In the genomic region with DNA sequence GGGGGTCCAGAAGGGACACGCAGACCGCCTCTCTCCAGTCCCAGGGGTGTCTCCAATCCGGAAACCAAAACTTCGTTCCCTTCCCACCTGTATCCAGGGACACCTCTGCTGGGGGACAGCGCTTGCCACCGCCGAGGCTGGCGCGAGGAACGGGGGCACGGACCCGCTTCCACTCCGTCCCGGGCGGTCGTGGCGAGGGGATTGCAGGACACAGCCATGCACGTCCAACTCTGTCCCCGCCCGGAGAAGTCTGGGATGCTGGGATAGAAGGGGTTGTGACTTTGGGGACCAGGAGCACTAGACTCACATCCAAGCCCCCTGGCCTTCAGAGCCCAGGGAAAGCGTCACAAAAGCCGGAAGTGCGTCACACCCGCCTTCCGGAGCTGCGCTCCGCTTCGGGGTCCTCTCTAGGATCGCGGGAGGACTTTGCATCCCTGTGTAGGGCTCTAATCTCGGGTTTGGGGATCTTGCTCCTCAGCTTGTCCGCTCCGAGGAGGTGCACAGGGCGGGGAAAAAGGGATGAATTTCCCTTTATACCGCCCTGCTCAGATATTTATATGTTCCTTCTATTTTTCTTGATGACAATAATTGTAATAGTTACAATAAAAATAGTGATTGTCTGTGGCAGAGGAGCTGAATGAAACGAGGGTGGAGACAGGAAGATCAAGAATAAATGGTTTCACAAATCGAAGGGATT, we compare ENCODE assay signal across 1 cellular context.
TF ChIP-seq lines count a peak whose summit lies in the region.

TSS of gene FAM200A (minus strand) at position 348 of the 697 bp plus-strand sequence. CDS start 3,707 bp downstream, outside the sequence.

TF ChIP-seq in HepG2, 621 proteins besides CTCF, POLR2A, EP300 and RAD21 (continued from another document and continues in another):
- TF ChIP-seq DR1 (CRISPR knock-in tag; IDR thresholded peaks at IDR 0.05) (0 out of 2 replicates have a peak, but pooled peaks have one; percentile 47), ZNF225 (CRISPR knock-in tag; IDR thresholded peaks at IDR 0.05) (peak; percentile 84), SOX13 (IDR thresholded peaks at IDR 0.05) (peak; percentile 23; the same call in 1 of the 2 replicates), SOX13 (CRISPR knock-in tag; conservative IDR thresholded peaks at IDR 0.05 in 1 of 2, IDR thresholded peaks at IDR 0.05 in 1 of 2) (peak in 1 of 2 experiments; percentile 58; a peak in 1 of 4 replicates), NR2C2 (CRISPR knock-in tag; IDR thresholded peaks at IDR 0.05; ENCODE audit: borderline replicate concordance) (peak; percentile 22; the same call in 1 of the 2 replicates), KAT2B (IDR thresholded peaks at IDR 0.05; ENCODE audit: borderline replicate concordance, low read depth, low read length) (no peak), MXD4 (CRISPR knock-in tag; IDR thresholded peaks at IDR 0.05) (peak; percentile 51; the same call in 1 of the 2 replicates), ZKSCAN5 (CRISPR knock-in tag; IDR thresholded peaks at IDR 0.05) (no peak), ZBTB4 (CRISPR knock-in tag; IDR thresholded peaks at IDR 0.05; ENCODE audit: borderline replicate concordance) (0 out of 2 replicates have a peak, but pooled peaks have one; percentile 43), ZNF776 (CRISPR knock-in tag; IDR thresholded peaks at IDR 0.05) (0 out of 2 replicates have a peak, but pooled peaks have one; percentile 11), KDM1A (CRISPR knock-in tag; IDR thresholded peaks at IDR 0.05) (peak; percentile 32; the same call in 1 of the 2 replicates), ZZZ3 (CRISPR knock-in tag; IDR thresholded peaks at IDR 0.05; ENCODE audit: borderline replicate concordance) (peak; percentile 78; the same call in 1 of the 2 replicates), PHF20 (CRISPR knock-in tag; IDR thresholded peaks at IDR 0.05) (peak; percentile 95), UBTF (CRISPR knock-in tag; IDR thresholded peaks at IDR 0.05) (peak; percentile 69), NRL (CRISPR knock-in tag; IDR thresholded peaks at IDR 0.05; ENCODE audit: borderline replicate concordance) (peak; percentile 78; the same call in 1 of the 2 replicates), SAP130 (CRISPR knock-in tag; IDR thresholded peaks at IDR 0.05; ENCODE audit: low read depth) (peak; percentile 93), PRDM4 (CRISPR knock-in tag; IDR thresholded peaks at IDR 0.05; ENCODE audit: borderline replicate concordance) (no peak), IKZF5 (CRISPR knock-in tag; IDR thresholded peaks at IDR 0.05) (peak; percentile 88), NCOA2 (CRISPR knock-in tag; IDR thresholded peaks at IDR 0.05) (0 out of 2 replicates have a peak, but pooled peaks have one; percentile 16), DNMT3B (CRISPR knock-in tag; conservative IDR thresholded peaks at IDR 0.05) (peak; percentile 80; the same call in 1 of the 2 replicates), GLMP (CRISPR knock-in tag; IDR thresholded peaks at IDR 0.05; ENCODE audit: borderline replicate concordance) (no peak), THAP11 (CRISPR knock-in tag; IDR thresholded peaks at IDR 0.05) (peak; percentile 93), CREM (IDR thresholded peaks at IDR 0.05) (peak; percentile 97), CREM (CRISPR knock-in tag; IDR thresholded peaks at IDR 0.05) (peak; percentile 80), ZMAT3 (CRISPR knock-in tag; conservative IDR thresholded peaks at IDR 0.05) (peak; percentile 68; the same call in 1 of the 2 replicates), ZNF17 (CRISPR knock-in tag; IDR thresholded peaks at IDR 0.05) (no peak), ZNF616 (CRISPR knock-in tag; IDR thresholded peaks at IDR 0.05; ENCODE audit: low read depth) (0 out of 2 replicates have a peak, but pooled peaks have one; percentile 61), NFATC3 (CRISPR knock-in tag; IDR thresholded peaks at IDR 0.05) (0 out of 2 replicates have a peak, but pooled peaks have one; percentile 51), MLLT10 (CRISPR knock-in tag; IDR thresholded peaks at IDR 0.05) (no peak), ZNF577 (CRISPR knock-in tag; IDR thresholded peaks at IDR 0.05; ENCODE audit: borderline replicate concordance, low read depth) (no peak), ZNF224 (CRISPR knock-in tag; IDR thresholded peaks at IDR 0.05) (peak; percentile 54), PITX1 (CRISPR knock-in tag; IDR thresholded peaks at IDR 0.05) (peak; percentile 36), POLR2AphosphoS5 (IDR thresholded peaks at IDR 0.05; ENCODE audit: low read depth, low read length) (peak; percentile 87), ZNF232 (CRISPR knock-in tag; IDR thresholded peaks at IDR 0.05; ENCODE audit: borderline replicate concordance) (no peak), KDM3A (CRISPR knock-in tag; IDR thresholded peaks at IDR 0.05; ENCODE audit: low read depth) (peak; percentile 79; the same call in 1 of the 2 replicates), ZFY (CRISPR knock-in tag; IDR thresholded peaks at IDR 0.05) (peak; percentile 78), ZNF567 (CRISPR knock-in tag; IDR thresholded peaks at IDR 0.05; ENCODE audit: borderline replicate concordance) (0 out of 2 replicates have a peak, but pooled peaks have one; percentile 44)
- TF ChIP-seq, protein P1, sequence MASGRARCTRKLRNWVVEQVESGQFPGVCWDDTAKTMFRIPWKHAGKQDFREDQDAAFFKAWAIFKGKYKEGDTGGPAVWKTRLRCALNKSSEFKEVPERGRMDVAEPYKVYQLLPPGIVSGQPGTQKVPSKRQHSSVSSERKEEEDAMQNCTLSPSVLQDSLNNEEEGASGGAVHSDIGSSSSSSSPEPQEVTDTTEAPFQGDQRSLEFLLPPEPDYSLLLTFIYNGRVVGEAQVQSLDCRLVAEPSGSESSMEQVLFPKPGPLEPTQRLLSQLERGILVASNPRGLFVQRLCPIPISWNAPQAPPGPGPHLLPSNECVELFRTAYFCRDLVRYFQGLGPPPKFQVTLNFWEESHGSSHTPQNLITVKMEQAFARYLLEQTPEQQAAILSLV (CRISPR knock-in tag; IDR thresholded peaks at IDR 0.05; ENCODE audit: borderline replicate concordance), result peak; percentile 51; the same call in 1 of the 2 replicates
- TF ChIP-seq, protein P2, sequence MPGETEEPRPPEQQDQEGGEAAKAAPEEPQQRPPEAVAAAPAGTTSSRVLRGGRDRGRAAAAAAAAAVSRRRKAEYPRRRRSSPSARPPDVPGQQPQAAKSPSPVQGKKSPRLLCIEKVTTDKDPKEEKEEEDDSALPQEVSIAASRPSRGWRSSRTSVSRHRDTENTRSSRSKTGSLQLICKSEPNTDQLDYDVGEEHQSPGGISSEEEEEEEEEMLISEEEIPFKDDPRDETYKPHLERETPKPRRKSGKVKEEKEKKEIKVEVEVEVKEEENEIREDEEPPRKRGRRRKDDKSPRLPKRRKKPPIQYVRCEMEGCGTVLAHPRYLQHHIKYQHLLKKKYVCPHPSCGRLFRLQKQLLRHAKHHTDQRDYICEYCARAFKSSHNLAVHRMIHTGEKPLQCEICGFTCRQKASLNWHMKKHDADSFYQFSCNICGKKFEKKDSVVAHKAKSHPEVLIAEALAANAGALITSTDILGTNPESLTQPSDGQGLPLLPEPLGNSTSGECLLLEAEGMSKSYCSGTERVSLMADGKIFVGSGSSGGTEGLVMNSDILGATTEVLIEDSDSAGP (CRISPR knock-in tag; IDR thresholded peaks at IDR 0.05; ENCODE audit: borderline replicate concordance), result peak; percentile 69; the same call in 1 of the 2 replicates
- TF ChIP-seq, protein P3, sequence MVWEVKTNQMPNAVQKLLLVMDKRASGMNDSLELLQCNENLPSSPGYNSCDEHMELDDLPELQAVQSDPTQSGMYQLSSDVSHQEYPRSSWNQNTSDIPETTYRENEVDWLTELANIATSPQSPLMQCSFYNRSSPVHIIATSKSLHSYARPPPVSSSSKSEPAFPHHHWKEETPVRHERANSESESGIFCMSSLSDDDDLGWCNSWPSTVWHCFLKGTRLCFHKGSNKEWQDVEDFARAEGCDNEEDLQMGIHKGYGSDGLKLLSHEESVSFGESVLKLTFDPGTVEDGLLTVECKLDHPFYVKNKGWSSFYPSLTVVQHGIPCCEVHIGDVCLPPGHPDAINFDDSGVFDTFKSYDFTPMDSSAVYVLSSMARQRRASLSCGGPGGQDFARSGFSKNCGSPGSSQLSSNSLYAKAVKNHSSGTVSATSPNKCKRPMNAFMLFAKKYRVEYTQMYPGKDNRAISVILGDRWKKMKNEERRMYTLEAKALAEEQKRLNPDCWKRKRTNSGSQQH (CRISPR knock-in tag; IDR thresholded peaks at IDR 0.05; ENCODE audit: low read depth), result peak; percentile 96; the same call in 1 of the 2 replicates
